In the genomic region with DNA sequence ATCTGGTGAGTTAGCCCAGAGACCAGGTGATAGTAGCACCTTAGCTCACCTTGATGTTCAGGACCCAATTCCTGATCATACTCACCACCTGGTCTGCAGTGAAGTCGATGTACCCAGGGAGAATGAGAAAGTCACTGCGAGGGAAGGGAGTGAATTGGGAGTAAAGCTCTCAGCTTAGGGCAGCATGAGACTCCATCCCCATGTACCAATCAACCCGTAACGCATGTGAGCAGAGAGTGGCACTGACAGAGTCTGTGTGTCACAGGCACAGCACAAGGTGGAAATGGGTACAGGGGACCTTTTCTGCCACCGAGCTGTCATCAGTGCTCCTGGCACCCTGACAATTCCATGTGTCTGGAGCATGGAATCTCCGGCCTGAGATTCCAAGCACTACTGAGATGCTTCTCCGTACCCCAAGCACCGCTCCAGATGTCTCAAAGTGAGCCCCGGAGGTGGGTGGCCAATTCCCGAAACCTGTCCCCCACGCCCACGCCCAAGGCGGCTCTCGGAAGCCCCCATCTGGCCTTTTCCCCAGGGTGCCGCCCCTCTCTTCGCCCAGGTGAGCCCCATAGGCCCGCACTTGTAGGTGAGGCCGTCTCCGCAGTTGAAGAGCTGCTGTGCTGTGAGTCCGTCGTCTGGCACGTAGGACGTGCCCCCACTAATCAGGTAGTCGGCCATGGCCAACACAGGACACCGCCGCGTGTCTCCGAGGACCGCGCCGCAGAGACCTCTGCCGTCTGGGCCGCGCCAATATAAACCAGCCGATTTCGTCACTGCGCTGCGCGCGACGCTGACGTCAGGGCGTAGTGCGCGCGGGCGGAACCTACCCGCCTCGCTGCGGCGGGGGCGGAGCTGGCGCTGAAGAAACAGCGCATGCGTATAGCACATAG, we compare ENCODE assay signal across 1 cellular context.
TF ChIP-seq lines count a peak whose summit lies in the region.

A gene (minus strand): TSS at position 726 of the 890 bp plus-strand sequence. CDS start 48 bp downstream, at position 678.

TF ChIP-seq in HepG2, 621 proteins besides CTCF, POLR2A, EP300 and RAD21 (continued from another document and continues in another):
- TF ChIP-seq, protein P1, sequence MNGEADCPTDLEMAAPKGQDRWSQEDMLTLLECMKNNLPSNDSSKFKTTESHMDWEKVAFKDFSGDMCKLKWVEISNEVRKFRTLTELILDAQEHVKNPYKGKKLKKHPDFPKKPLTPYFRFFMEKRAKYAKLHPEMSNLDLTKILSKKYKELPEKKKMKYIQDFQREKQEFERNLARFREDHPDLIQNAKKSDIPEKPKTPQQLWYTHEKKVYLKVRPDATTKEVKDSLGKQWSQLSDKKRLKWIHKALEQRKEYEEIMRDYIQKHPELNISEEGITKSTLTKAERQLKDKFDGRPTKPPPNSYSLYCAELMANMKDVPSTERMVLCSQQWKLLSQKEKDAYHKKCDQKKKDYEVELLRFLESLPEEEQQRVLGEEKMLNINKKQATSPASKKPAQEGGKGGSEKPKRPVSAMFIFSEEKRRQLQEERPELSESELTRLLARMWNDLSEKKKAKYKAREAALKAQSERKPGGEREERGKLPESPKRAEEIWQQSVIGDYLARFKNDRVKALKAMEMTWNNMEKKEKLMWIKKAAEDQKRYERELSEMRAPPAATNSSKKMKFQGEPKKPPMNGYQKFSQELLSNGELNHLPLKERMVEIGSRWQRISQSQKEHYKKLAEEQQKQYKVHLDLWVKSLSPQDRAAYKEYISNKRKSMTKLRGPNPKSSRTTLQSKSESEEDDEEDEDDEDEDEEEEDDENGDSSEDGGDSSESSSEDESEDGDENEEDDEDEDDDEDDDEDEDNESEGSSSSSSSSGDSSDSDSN (CRISPR knock-in tag; IDR thresholded peaks at IDR 0.05) = peak; percentile 77
- 0 out of 2 replicates have a peak, but pooled peaks have one; percentile 58 for TF ChIP-seq ISX (CRISPR knock-in tag; conservative IDR thresholded peaks at IDR 0.05)
- peak; percentile 92 for TF ChIP-seq ZFP90 (CRISPR knock-in tag; IDR thresholded peaks at IDR 0.05; ENCODE audit: borderline replicate concordance)
- TF ChIP-seq, protein P2, sequence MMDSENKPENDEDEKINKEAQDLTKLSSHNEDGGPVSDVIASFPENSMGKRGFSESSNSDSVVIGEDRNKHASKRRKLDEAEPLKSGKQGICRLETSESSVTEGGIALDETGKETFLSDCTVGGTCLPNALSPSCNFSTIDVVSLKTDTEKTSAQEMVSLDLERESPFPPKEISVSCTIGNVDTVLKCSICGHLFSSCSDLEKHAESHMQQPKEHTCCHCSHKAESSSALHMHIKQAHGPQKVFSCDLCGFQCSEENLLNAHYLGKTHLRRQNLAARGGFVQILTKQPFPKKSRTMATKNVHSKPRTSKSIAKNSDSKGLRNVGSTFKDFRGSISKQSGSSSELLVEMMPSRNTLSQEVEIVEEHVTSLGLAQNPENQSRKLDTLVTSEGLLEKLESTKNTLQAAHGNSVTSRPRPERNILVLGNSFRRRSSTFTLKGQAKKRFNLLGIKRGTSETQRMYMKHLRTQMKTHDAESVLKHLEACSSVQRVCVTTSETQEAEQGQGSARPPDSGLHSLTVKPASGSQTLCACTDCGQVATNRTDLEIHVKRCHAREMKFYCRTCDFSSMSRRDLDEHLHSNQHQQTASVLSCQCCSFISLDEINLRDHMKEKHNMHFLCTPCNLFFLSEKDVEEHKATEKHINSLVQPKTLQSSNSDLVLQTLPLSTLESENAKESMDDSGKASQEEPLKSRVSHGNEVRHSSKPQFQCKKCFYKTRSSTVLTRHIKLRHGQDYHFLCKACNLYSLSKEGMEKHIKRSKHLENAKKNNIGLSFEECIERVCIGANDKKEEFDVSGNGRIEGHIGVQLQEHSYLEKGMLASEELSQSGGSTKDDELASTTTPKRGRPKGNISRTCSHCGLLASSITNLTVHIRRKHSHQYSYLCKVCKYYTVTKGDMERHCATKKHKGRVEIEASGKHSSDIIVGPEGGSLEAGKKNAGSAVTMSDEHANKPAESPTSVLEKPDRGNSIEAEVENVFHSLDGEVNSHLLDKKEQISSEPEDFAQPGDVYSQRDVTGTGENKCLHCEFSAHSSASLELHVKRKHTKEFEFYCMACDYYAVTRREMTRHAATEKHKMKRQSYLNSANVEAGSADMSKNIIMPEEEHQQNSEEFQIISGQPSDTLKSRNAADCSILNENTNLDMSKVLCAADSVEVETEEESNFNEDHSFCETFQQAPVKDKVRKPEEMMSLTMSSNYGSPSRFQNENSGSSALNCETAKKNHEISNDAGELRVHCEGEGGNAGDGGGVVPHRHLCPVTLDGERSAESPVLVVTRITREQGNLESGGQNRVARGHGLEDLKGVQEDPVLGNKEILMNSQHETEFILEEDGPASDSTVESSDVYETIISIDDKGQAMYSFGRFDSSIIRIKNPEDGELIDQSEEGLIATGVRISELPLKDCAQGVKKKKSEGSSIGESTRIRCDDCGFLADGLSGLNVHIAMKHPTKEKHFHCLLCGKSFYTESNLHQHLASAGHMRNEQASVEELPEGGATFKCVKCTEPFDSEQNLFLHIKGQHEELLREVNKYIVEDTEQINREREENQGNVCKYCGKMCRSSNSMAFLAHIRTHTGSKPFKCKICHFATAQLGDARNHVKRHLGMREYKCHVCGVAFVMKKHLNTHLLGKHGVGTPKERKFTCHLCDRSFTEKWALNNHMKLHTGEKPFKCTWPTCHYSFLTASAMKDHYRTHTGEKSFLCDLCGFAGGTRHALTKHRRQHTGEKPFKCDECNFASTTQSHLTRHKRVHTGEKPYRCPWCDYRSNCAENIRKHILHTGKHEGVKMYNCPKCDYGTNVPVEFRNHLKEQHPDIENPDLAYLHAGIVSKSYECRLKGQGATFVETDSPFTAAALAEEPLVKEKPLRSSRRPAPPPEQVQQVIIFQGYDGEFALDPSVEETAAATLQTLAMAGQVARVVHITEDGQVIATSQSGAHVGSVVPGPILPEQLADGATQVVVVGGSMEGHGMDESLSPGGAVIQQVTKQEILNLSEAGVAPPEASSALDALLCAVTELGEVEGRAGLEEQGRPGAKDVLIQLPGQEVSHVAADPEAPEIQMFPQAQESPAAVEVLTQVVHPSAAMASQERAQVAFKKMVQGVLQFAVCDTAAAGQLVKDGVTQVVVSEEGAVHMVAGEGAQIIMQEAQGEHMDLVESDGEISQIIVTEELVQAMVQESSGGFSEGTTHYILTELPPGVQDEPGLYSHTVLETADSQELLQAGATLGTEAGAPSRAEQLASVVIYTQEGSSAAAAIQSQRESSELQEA (CRISPR knock-in tag; IDR thresholded peaks at IDR 0.05; ENCODE audit: not compliant biosample characterization) = peak; percentile 71
- 0 out of 2 replicates have a peak, but pooled peaks have one; percentile 10 for TF ChIP-seq KDM6A (CRISPR knock-in tag; IDR thresholded peaks at IDR 0.05; ENCODE audit: low read depth)
- no peak for TF ChIP-seq TCF7 (IDR thresholded peaks at IDR 0.05; ENCODE audit: low read depth)
- TF ChIP-seq, protein P3, sequence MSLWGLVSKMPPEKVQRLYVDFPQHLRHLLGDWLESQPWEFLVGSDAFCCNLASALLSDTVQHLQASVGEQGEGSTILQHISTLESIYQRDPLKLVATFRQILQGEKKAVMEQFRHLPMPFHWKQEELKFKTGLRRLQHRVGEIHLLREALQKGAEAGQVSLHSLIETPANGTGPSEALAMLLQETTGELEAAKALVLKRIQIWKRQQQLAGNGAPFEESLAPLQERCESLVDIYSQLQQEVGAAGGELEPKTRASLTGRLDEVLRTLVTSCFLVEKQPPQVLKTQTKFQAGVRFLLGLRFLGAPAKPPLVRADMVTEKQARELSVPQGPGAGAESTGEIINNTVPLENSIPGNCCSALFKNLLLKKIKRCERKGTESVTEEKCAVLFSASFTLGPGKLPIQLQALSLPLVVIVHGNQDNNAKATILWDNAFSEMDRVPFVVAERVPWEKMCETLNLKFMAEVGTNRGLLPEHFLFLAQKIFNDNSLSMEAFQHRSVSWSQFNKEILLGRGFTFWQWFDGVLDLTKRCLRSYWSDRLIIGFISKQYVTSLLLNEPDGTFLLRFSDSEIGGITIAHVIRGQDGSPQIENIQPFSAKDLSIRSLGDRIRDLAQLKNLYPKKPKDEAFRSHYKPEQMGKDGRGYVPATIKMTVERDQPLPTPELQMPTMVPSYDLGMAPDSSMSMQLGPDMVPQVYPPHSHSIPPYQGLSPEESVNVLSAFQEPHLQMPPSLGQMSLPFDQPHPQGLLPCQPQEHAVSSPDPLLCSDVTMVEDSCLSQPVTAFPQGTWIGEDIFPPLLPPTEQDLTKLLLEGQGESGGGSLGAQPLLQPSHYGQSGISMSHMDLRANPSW (CRISPR knock-in tag; IDR thresholded peaks at IDR 0.05; ENCODE audit: borderline replicate concordance) = peak; percentile 91; the same call in 1 of the 2 replicates
- TF ChIP-seq CREB1 (IDR thresholded peaks at IDR 0.05) = peak; percentile 97
- peak; percentile 96 for TF ChIP-seq CREB1 (CRISPR knock-in tag; IDR thresholded peaks at IDR 0.05)
- TF ChIP-seq ZNF253 (CRISPR knock-in tag; IDR thresholded peaks at IDR 0.05; ENCODE audit: borderline replicate concordance) = peak; percentile 80; the same call in 1 of the 2 replicates
- TF ChIP-seq SYNCRIP (IDR thresholded peaks at IDR 0.05; ENCODE audit: insufficient read depth, low read depth, low read length) = no peak
- peak; percentile 76; the same call in 1 of the 2 replicates for TF ChIP-seq ZNF160 (CRISPR knock-in tag; IDR thresholded peaks at IDR 0.05)
- TF ChIP-seq TARDBP (CRISPR knock-in tag; IDR thresholded peaks at IDR 0.05) = peak; percentile 81
- TF ChIP-seq, protein P4, sequence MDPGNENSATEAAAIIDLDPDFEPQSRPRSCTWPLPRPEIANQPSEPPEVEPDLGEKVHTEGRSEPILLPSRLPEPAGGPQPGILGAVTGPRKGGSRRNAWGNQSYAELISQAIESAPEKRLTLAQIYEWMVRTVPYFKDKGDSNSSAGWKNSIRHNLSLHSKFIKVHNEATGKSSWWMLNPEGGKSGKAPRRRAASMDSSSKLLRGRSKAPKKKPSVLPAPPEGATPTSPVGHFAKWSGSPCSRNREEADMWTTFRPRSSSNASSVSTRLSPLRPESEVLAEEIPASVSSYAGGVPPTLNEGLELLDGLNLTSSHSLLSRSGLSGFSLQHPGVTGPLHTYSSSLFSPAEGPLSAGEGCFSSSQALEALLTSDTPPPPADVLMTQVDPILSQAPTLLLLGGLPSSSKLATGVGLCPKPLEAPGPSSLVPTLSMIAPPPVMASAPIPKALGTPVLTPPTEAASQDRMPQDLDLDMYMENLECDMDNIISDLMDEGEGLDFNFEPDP (CRISPR knock-in tag; conservative IDR thresholded peaks at IDR 0.05) = 0 out of 2 replicates have a peak, but pooled peaks have one; percentile 47
- no peak for TF ChIP-seq ZNF776 (CRISPR knock-in tag; IDR thresholded peaks at IDR 0.05)
- TF ChIP-seq KLF15 (CRISPR knock-in tag; IDR thresholded peaks at IDR 0.05; ENCODE audit: borderline replicate concordance) = peak; percentile 76; the same call in 1 of the 2 replicates
- TF ChIP-seq, protein P5, sequence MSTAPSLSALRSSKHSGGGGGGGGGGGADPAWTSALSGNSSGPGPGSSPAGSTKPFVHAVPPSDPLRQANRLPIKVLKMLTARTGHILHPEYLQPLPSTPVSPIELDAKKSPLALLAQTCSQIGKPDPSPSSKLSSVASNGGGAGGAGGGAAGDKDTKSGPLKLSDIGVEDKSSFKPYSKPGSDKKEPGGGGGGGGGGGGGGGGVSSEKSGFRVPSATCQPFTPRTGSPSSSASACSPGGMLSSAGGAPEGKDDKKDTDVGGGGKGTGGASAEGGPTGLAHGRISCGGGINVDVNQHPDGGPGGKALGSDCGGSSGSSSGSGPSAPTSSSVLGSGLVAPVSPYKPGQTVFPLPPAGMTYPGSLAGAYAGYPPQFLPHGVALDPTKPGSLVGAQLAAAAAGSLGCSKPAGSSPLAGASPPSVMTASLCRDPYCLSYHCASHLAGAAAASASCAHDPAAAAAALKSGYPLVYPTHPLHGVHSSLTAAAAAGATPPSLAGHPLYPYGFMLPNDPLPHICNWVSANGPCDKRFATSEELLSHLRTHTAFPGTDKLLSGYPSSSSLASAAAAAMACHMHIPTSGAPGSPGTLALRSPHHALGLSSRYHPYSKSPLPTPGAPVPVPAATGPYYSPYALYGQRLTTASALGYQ (CRISPR knock-in tag; IDR thresholded peaks at IDR 0.05) = peak; percentile 68; the same call in 1 of the 2 replicates
- peak; percentile 93 for TF ChIP-seq ZNF329 (CRISPR knock-in tag; IDR thresholded peaks at IDR 0.05; ENCODE audit: low read depth)
- TF ChIP-seq ERF (CRISPR knock-in tag; IDR thresholded peaks at IDR 0.05) = peak; percentile 96
- TF ChIP-seq, protein P6, sequence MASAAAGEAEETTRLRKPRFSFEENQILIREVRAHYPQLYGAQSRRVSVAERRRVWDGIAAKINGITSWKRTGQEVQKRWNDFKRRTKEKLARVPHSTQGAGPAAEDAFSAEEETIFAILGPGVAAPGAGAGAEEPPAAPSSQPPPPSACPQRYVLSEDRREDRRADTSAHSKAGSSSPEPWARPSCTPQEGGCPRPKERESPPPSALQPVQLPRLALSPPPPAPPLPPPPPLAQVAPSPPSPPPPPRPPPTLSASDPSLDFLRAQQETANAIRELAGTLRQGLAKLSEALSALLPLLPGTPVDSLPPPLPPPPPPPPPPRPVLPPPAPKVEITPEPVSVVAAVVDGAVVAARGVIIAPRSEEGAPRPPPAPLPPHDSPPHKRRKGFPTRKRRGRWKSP (CRISPR knock-in tag; IDR thresholded peaks at IDR 0.05) = peak; percentile 85
- TF ChIP-seq, protein P7, sequence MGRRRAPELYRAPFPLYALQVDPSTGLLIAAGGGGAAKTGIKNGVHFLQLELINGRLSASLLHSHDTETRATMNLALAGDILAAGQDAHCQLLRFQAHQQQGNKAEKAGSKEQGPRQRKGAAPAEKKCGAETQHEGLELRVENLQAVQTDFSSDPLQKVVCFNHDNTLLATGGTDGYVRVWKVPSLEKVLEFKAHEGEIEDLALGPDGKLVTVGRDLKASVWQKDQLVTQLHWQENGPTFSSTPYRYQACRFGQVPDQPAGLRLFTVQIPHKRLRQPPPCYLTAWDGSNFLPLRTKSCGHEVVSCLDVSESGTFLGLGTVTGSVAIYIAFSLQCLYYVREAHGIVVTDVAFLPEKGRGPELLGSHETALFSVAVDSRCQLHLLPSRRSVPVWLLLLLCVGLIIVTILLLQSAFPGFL (CRISPR knock-in tag; IDR thresholded peaks at IDR 0.05) = 0 out of 2 replicates have a peak, but pooled peaks have one; percentile 47
- TF ChIP-seq, protein P8, sequence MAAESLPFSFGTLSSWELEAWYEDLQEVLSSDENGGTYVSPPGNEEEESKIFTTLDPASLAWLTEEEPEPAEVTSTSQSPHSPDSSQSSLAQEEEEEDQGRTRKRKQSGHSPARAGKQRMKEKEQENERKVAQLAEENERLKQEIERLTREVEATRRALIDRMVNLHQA (CRISPR knock-in tag; IDR thresholded peaks at IDR 0.05) = no peak
- TF ChIP-seq, protein P9, sequence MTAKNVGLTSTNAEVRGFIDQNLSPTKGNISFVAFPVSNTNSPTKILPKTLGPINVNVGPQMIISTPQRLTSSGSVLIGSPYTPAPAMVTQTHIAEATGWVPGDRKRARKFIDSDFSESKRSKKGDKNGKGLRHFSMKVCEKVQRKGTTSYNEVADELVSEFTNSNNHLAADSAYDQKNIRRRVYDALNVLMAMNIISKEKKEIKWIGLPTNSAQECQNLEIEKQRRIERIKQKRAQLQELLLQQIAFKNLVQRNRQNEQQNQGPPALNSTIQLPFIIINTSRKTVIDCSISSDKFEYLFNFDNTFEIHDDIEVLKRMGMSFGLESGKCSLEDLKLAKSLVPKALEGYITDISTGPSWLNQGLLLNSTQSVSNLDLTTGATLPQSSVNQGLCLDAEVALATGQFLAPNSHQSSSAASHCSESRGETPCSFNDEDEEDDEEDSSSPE (CRISPR knock-in tag; IDR thresholded peaks at IDR 0.05) = peak; percentile 96
- no peak for TF ChIP-seq ZNF274 (CRISPR knock-in tag; IDR thresholded peaks at IDR 0.05)
- 0 out of 2 replicates have a peak, but pooled peaks have one; percentile 59 for TF ChIP-seq ZNF354B (CRISPR knock-in tag; IDR thresholded peaks at IDR 0.05)
- TF ChIP-seq YEATS4 (CRISPR knock-in tag; IDR thresholded peaks at IDR 0.05; ENCODE audit: borderline replicate concordance) = peak; percentile 88
- TF ChIP-seq KLF16 (CRISPR knock-in tag; IDR thresholded peaks at IDR 0.05) = peak in 1 of 2 experiments; percentile 93; a peak in 2 of 4 replicates
